ENCODE assay signal across 21 cellular contexts in genomic region chr2:206231669-206232286, GRCh38. TPM values are rescaled to one million over a fixed set of nuclear protein-coding genes. Genes with fewer than 3 reads are reported as not detected.
DNase-seq lines count a peak whose midpoint lies in the region; ATAC-seq and TF ChIP-seq lines count a peak whose summit lies in the region.
"Had no signal": no experiment of that assay in that cellular context is flagged by ENCODE, and none has a peak within 500 bp of the region (broad histone marks: within the 10 kb centered on the region; RNA-seq: fewer than 3 reads in every experiment).

No MANE protein-coding gene starts in this region.

- peak overlapping the region; percentile 48 for H3K9ac ChIP-seq in neural cell (ENCODE audit: low read length)
- H3K9ac ChIP-seq: BLaER1 treated with 17β-estradiol and CSF1 and Interleukin-3, amounts not matched to agents 10 nM and 100 nM had no signal

- no peaks in the 10 kb centered on the region for H3K9me2 ChIP-seq in neural cell (ENCODE audit: insufficient read depth, low read length)

- no peaks in the 10 kb centered on the region for H3K9me3 ChIP-seq in cardiac muscle cell (ENCODE audit: low read depth)
- H3K9me3 ChIP-seq in neural cell (ENCODE audit: low read length), result no peaks in the 10 kb centered on the region
- H3K9me3 ChIP-seq: Caco-2, MG63, SJCRH30 had no signal

- no peaks in the 10 kb centered on the region for H3F3A ChIP-seq in neural cell (ENCODE audit: insufficient read depth, low read length, poor library complexity, severe bottlenecking)

- intact Hi-C loops in left ventricle myocardium superior (cut with micrococcal nuclease), result no loop called here

- no peaks in the 10 kb centered on the region for H4K20me1 ChIP-seq in neural cell (ENCODE audit: insufficient read depth)
- H4K20me1 ChIP-seq: BLaER1 treated with 17β-estradiol and CSF1 and Interleukin-3, amounts not matched to agents 10 nM and 100 nM had no signal

- H3K36me3 ChIP-seq in cardiac muscle cell, result no peaks in the 10 kb centered on the region
- no peaks in the 10 kb centered on the region for H3K36me3 ChIP-seq in neural cell (ENCODE audit: insufficient read depth, low read length)
- H3K36me3 ChIP-seq: BLaER1 treated with 17β-estradiol and CSF1 and Interleukin-3, amounts not matched to agents 10 nM and 100 nM; MG63; SJCRH30 had no signal

- H3K79me2 ChIP-seq in neural cell (replicated peaks; ENCODE audit: insufficient read depth, low read length), result no peaks in the 10 kb centered on the region

- TF ChIP-seq CTCF in cardiac muscle cell (IDR thresholded peaks at IDR 0.05; ENCODE audit: low read depth, low read length) (no peak), neural cell (IDR thresholded peaks at IDR 0.05; ENCODE audit: poor library complexity, severe bottlenecking) (no peak)

- no peaks in the 10 kb centered on the region for H3K27me3 ChIP-seq in cardiac muscle cell
- H3K27me3 ChIP-seq in neural cell (ENCODE audit: insufficient read depth, low read depth, low read length), result no peaks in the 10 kb centered on the region
- H3K27me3 ChIP-seq: BLaER1 treated with 17β-estradiol and CSF1 and Interleukin-3, amounts not matched to agents 10 nM and 100 nM; MG63; SJCRH30 had no signal

- no peak overlapping the region for H3K4me3 ChIP-seq in cardiac muscle cell
- no peak overlapping the region for H3K4me3 ChIP-seq in neural cell (ENCODE audit: low read length)
- H3K4me3 ChIP-seq: BLaER1 treated with 17β-estradiol and CSF1 and Interleukin-3, amounts not matched to agents 10 nM and 100 nM; MG63; SJCRH30 had no signal

- no peak for ATAC-seq in left ventricle myocardium superior
- no peak for ATAC-seq in HG03196 (IDR thresholded peaks at IDR 0.05; ENCODE audit: unreplicated experiment)
- ATAC-seq in GM19035 (IDR thresholded peaks at IDR 0.05; ENCODE audit: unreplicated experiment), result no peak

- peak overlapping the region; percentile 49 for H3K4me2 ChIP-seq in neural cell (ENCODE audit: low read length)
- H3K4me2 ChIP-seq: BLaER1 treated with 17β-estradiol and CSF1 and Interleukin-3, amounts not matched to agents 10 nM and 100 nM had no signal

- no peak for TF ChIP-seq RAD21 in neural cell (conservative IDR thresholded peaks at IDR 0.05)

- no peak for TF ChIP-seq EP300 in neural cell (conservative IDR thresholded peaks at IDR 0.05; ENCODE audit: poor library complexity, severe bottlenecking)

- H3K27ac ChIP-seq in cardiac muscle cell, result peak overlapping the region; percentile 38
- peak overlapping the region; percentile 79 for H3K27ac ChIP-seq in neural cell (ENCODE audit: low read length)
- H3K27ac ChIP-seq: 22Rv1; BLaER1 treated with 17β-estradiol and CSF1 and Interleukin-3, amounts not matched to agents 10 nM and 100 nM; SJCRH30 had no signal

- DNase-seq in DMS 273 (lab: John Stamatoyannopoulos, UW; ENCODE audit: unreplicated experiment), result peak; percentile 22
- no peak for DNase-seq in DMS 273 treated with DMSO at 0.1 percent for 48 hours (lab: John Stamatoyannopoulos, UW)
- DNase-seq in cardiac muscle cell (ENCODE audit: low read depth in 1 of 2, low spot score in 1 of 2), result no peak
- no peak for DNase-seq in left ventricle myocardium superior
- no peak for DNase-seq in pons (ENCODE audit: low spot score)
- DNase-seq: ACHN; Caco-2; CD4-positive, alpha-beta memory T cell; GDM1; H7; Kasumi-1; MG63; NCI-H1436; NCI-H2029; SJCRH30; T-helper 1 cell had no signal

- peak overlapping the region; percentile 52 for H2AFZ ChIP-seq in neural cell (ENCODE audit: low read depth, low read length)

- peaks cover 23% of the 10 kb centered on the region for H3K4me1 ChIP-seq in cardiac muscle cell (ENCODE audit: low read depth)
- H3K4me1 ChIP-seq: Caco-2 had no signal

TF ChIP-seq in neural cell, 6 proteins besides CTCF, POLR2A, EP300 and RAD21:
- TF ChIP-seq TAF1 (IDR thresholded peaks at IDR 0.05; ENCODE audit: low read depth) (no peak), POLR2AphosphoS5 (IDR thresholded peaks at IDR 0.05) (no peak)

RNA-seq across cellular contexts. Expression of gene ZDBF2, which starts 42.7 kb away (rescaled TPM):
- 17.4 and 34.6 TPM in 2 replicates for total RNA-seq in cardiac muscle cell
- polyA plus RNA-seq in cardiac muscle cell, result 4.3 and 10.3 TPM in 2 replicates
- total RNA-seq in left ventricle myocardium superior, result 6.6 TPM
- 21.9 and 23.4 TPM in 2 replicates for polyA plus RNA-seq in neural cell
- 67.9 and 78.0 TPM in 2 replicates for polyA minus RNA-seq in neural cell
